9 cellular contexts compared by ENCODE assay signal in genomic region chr4:101205878-101206277, GRCh38.
DNase-seq lines count a peak whose midpoint lies in the region; ATAC-seq and TF ChIP-seq lines count a peak whose summit lies in the region.
"Had no signal": no experiment of that assay in that cellular context is flagged by ENCODE, and none has a peak within 500 bp of the region (broad histone marks: within the 10 kb centered on the region; RNA-seq: fewer than 3 reads in every experiment).

No MANE protein-coding gene starts in this region.

- no peaks in the 10 kb centered on the region for H3K36me3 ChIP-seq in upper lobe of right lung

- intact Hi-C loops in activated CD4-positive, alpha-beta T cell treated with anti-CD3 and anti-CD28 coated beads, Interleukin-2, amount 10 ng/mL, durations not matched to agents 24 days and 14 days (cut with micrococcal nuclease): loop anchor here (1.0 to 5.0 kb wide), 6 partner anchors 76 to 321 kb away; no protein-coding TSS in a partner anchor
- intact Hi-C loops in upper lobe of right lung (cut with DNase I): no loop called here

- peaks cover 23% of the 10 kb centered on the region for H3K4me1 Mint-ChIP-seq in activated CD4-positive, alpha-beta T cell treated with anti-CD3 and anti-CD28 coated beads, Interleukin-2, amount 10 ng/mL, durations not matched to agents 24 days and 14 days
- H3K4me1 Mint-ChIP-seq: neural crest cell had no signal

- DNase-seq in NK-92 treated with Interleukin-12 subunit alpha and Interleukin-12 subunit beta, amount 100 ng/mL, for 24 hours (lab: John Stamatoyannopoulos, UW): peak; percentile 16
- DNase-seq in NK-92 (lab: John Stamatoyannopoulos, UW; ENCODE audit: unreplicated experiment) (no peak), foreskin fibroblast (peak; percentile 17 to 38), upper lobe of right lung (no peak), DMS 273 treated with DMSO at 0.1 percent for 48 hours (lab: John Stamatoyannopoulos, UW) (no peak), NCI-H748 treated with DMSO at 0.1 percent for 48 hours (lab: John Stamatoyannopoulos, UW) (no peak)
- peak; percentile 86 for DNase-seq in activated CD4-positive, alpha-beta T cell treated with anti-CD3 and anti-CD28 coated beads, Interleukin-2, amount 10 ng/mL, durations not matched to agents 24 days and 14 days

- H3K4me3 ChIP-seq in foreskin fibroblast (ENCODE audit: low read depth in 1 of 2, low read length in 2 of 2): no peak overlapping the region
- no peak overlapping the region for H3K4me3 ChIP-seq in upper lobe of right lung

- peak; percentile 90 for ATAC-seq in HG03108 (IDR thresholded peaks at IDR 0.05; ENCODE audit: unreplicated experiment)
- ATAC-seq in upper lobe of right lung: peak; percentile 93

- H3K9me3 ChIP-seq in upper lobe of right lung: no peaks in the 10 kb centered on the region

- H3K9me3 Mint-ChIP-seq in activated CD4-positive, alpha-beta T cell treated with anti-CD3 and anti-CD28 coated beads, Interleukin-2, amount 10 ng/mL, durations not matched to agents 24 days and 14 days: no peaks in the 10 kb centered on the region
- H3K9me3 Mint-ChIP-seq: neural crest cell had no signal

- H3K27ac Mint-ChIP-seq in activated CD4-positive, alpha-beta T cell treated with anti-CD3 and anti-CD28 coated beads, Interleukin-2, amount 10 ng/mL, durations not matched to agents 24 days and 14 days: peak overlapping the region; percentile 50

- TF ChIP-seq CTCF in foreskin fibroblast (IDR thresholded peaks at IDR 0.05; ENCODE audit: low read depth, low read length): no peak
- no peak for TF ChIP-seq CTCF in upper lobe of right lung (IDR thresholded peaks at IDR 0.05)

- H3K27me3 ChIP-seq in upper lobe of right lung: no peaks in the 10 kb centered on the region

- H3K27me3 Mint-ChIP-seq in activated CD4-positive, alpha-beta T cell treated with anti-CD3 and anti-CD28 coated beads, Interleukin-2, amount 10 ng/mL, durations not matched to agents 24 days and 14 days: peaks cover 3% of the 10 kb centered on the region

- H3K27ac ChIP-seq in upper lobe of right lung: peak overlapping the region; percentile 6

- H3K4me1 ChIP-seq in upper lobe of right lung: peaks cover 5% of the 10 kb centered on the region

- peak overlapping the region; percentile 13 for H3K4me3 Mint-ChIP-seq in activated CD4-positive, alpha-beta T cell treated with anti-CD3 and anti-CD28 coated beads, Interleukin-2, amount 10 ng/mL, durations not matched to agents 24 days and 14 days
- H3K4me3 Mint-ChIP-seq: neural crest cell had no signal

- H3K36me3 Mint-ChIP-seq in activated CD4-positive, alpha-beta T cell treated with anti-CD3 and anti-CD28 coated beads, Interleukin-2, amount 10 ng/mL, durations not matched to agents 24 days and 14 days (ENCODE audit: low read depth): no peaks in the 10 kb centered on the region

Comparison
In these comparisons a context has a peak if more than half of its experiments do, and no peak if none do; other contexts are left out.
1. DNase-seq: peak in NK-92 treated with Interleukin-12 subunit alpha and Interleukin-12 subunit beta, amount 100 ng/mL, for 24 hours (single experiment), activated CD4-positive, alpha-beta T cell treated with anti-CD3 and anti-CD28 coated beads, Interleukin-2, amount 10 ng/mL, durations not matched to agents 24 days and 14 days (single experiment) and foreskin fibroblast (2 of 2); none in NK-92 (single experiment), upper lobe of right lung (single experiment), DMS 273 treated with DMSO at 0.1 percent for 48 hours (single experiment) and NCI-H748 treated with DMSO at 0.1 percent for 48 hours (single experiment).